ENCODE assay signal across 14 cellular contexts in genomic region chr1:160748182-160748876, GRCh38. TPM values are rescaled to one million over a fixed set of nuclear protein-coding genes. Genes with fewer than 3 reads are reported as not detected.
DNase-seq lines count a peak whose midpoint lies in the region; ATAC-seq, FAIRE-seq and TF ChIP-seq lines count a peak whose summit lies in the region.
"Had no signal": no experiment of that assay in that cellular context is flagged by ENCODE, and none has a peak within 500 bp of the region (broad histone marks: within the 10 kb centered on the region; RNA-seq: fewer than 3 reads in every experiment).

No MANE protein-coding gene starts in this region.

- peaks cover 30 to 78% (median 39%) of the 10 kb centered on the region in 7 donors for H3K4me1 Mint-ChIP-seq in naive thymus-derived CD4-positive, alpha-beta T cell

- H3K27ac ChIP-seq in cardiac muscle cell (no peak overlapping the region), heart left ventricle (no peak overlapping the region), OCI-LY3 (ENCODE audit: low read length) (no peak overlapping the region), H1 (ENCODE audit: low read depth, low read length) (no peak overlapping the region), body of pancreas (no peak overlapping the region)
- H3K27ac ChIP-seq in naive thymus-derived CD4-positive, alpha-beta T cell (ENCODE audit: low read depth, low read length): no peak overlapping the region
- H3K27ac ChIP-seq: BLaER1 treated with 17β-estradiol and CSF1 and Interleukin-3, amounts not matched to agents 10 nM and 100 nM; gastrocnemius medialis; neutrophil had no signal

- DNase-seq in cardiac muscle cell (ENCODE audit: low read depth in 1 of 2, low spot score in 1 of 2) (peak in 1 of 2 donors; percentile 33), heart left ventricle (no peak), H1 (ENCODE audit: low read depth in 1 of 2, low spot score in 2 of 2) (no peak), body of pancreas (no peak), frontal cortex (ENCODE audit: low spot score in 2 of 2) (no peak)
- no peak for DNase-seq in naive thymus-derived CD4-positive, alpha-beta T cell
- DNase-seq in stimulated activated CD4-positive, alpha-beta T cell treated with anti-CD3 and anti-CD28 coated beads, Interleukin-4, amount 100 ng/mL, for 4 hours: no peak
- DNase-seq: activated gamma-delta T cell, gastrocnemius medialis, NCI-H2081 treated with DMSO at 0.1 percent for 48 hours, T-helper 2 cell had no signal

- no peak overlapping the region for H3K4me3 ChIP-seq in cardiac muscle cell
- H3K4me3 ChIP-seq in heart left ventricle: no peak overlapping the region
- H3K4me3 ChIP-seq in OCI-LY3 (ENCODE audit: low read length): no peak overlapping the region
- no peak overlapping the region for H3K4me3 ChIP-seq in H1 (ENCODE audit: extremely low read depth in 1 of 4, insufficient read depth in 2 of 4, low read depth in 3 of 4, low read length in 4 of 4)
- H3K4me3 ChIP-seq in naive thymus-derived CD4-positive, alpha-beta T cell (ENCODE audit: low read length): no peak overlapping the region
- H3K4me3 ChIP-seq in body of pancreas: no peak overlapping the region
- H3K4me3 ChIP-seq: BLaER1 treated with 17β-estradiol and CSF1 and Interleukin-3, amounts not matched to agents 10 nM and 100 nM; gastrocnemius medialis had no signal

- no peak overlapping the region for H4K5ac ChIP-seq in H1 (ENCODE audit: insufficient read length, low read depth, low read length)

- no peak for TF ChIP-seq EP300 in H1 (IDR thresholded peaks at IDR 0.05; ENCODE audit: borderline replicate concordance in 1 of 2, low read depth in 2 of 2, low read length in 2 of 2)

- H3K4me1 ChIP-seq in cardiac muscle cell (ENCODE audit: low read depth) (no peaks in the 10 kb centered on the region), heart left ventricle (peaks cover 0 to 34% (median 0%) of the 10 kb centered on the region in 12 donors), OCI-LY3 (ENCODE audit: low read length) (peaks cover 43% of the 10 kb centered on the region), H1 (replicated peaks in 1 of 4; ENCODE audit: control insufficient read depth in 3 of 4, insufficient read depth in 4 of 4, low read length in 3 of 4) (peaks cover 0 to 5% (median 0%) of the 10 kb centered on the region in 4 experiments; a peak in 2 of 7 replicates), body of pancreas (no peaks in the 10 kb centered on the region)
- peaks cover 20 to 83% of the 10 kb centered on the region in 2 donors for H3K4me1 ChIP-seq in naive thymus-derived CD4-positive, alpha-beta T cell (ENCODE audit: control insufficient read depth in 2 of 2, insufficient read depth in 2 of 2, low read length in 2 of 2)
- H3K4me1 ChIP-seq: gastrocnemius medialis had no signal

- H2AK5ac ChIP-seq in H1 (ENCODE audit: low read depth, low read length): 0 out of 2 replicates have a peak overlapping the region, but pooled peaks have one; percentile 15

- H2BK20ac ChIP-seq in H1 (ENCODE audit: low read length): no peak overlapping the region

- peaks cover 27% of the 10 kb centered on the region for H3K79me2 ChIP-seq in OCI-LY3 (ENCODE audit: low read length)
- no peaks in the 10 kb centered on the region for H3K79me2 ChIP-seq in H1 (ENCODE audit: control insufficient read depth in 1 of 2, insufficient read depth in 2 of 2, low read length in 2 of 2)

- no peak overlapping the region for H2BK5ac ChIP-seq in H1 (ENCODE audit: low read depth, low read length)

- H3K27me3 ChIP-seq in cardiac muscle cell: peaks cover 5% of the 10 kb centered on the region
- peaks cover 0 to 18% (median 0%) of the 10 kb centered on the region in 9 donors for H3K27me3 ChIP-seq in heart left ventricle
- no peaks in the 10 kb centered on the region for H3K27me3 ChIP-seq in OCI-LY3 (ENCODE audit: low read depth, low read length)
- H3K27me3 ChIP-seq in H1 (replicated peaks in 1 of 4; ENCODE audit: control insufficient read depth in 3 of 4, extremely low read depth in 1 of 4, insufficient read depth in 3 of 4, low read length in 3 of 4): no peaks in the 10 kb centered on the region
- H3K27me3 ChIP-seq in naive thymus-derived CD4-positive, alpha-beta T cell (ENCODE audit: control insufficient read depth in 2 of 2, insufficient read depth in 2 of 2, low read length in 2 of 2): no peaks in the 10 kb centered on the region
- H3K27me3 ChIP-seq in body of pancreas: no peaks in the 10 kb centered on the region
- H3K27me3 ChIP-seq: BLaER1 treated with 17β-estradiol and CSF1 and Interleukin-3, amounts not matched to agents 10 nM and 100 nM; gastrocnemius medialis; neutrophil had no signal

- FAIRE-seq in H1 (lab: Jason Lieb, UNC) (peak; percentile 82), frontal cortex (lab: Jason Lieb, UNC) (no peak)

- CTCF ChIA-PET in H1 (lab: Charles Lee; ENCODE audit: partially characterized antibody): interaction anchor here (0.6 to 6.5 kb wide), 20 partner anchors 9 to 247 kb away, joined by 3 to 63 read pairs (median 4); partner anchors contain the start of genes ITLN2 and SLAMF7
- CTCF ChIA-PET in naive thymus-derived CD4-positive, alpha-beta T cell (lab: Charles Lee): interaction anchor here (0.6 to 3.8 kb wide), 4 partner anchors 10 to 824 kb away, joined by 3 to 14 read pairs (median 5); partner anchors contain the start of gene SLAMF7

- H3K79me1 ChIP-seq in H1 (ENCODE audit: low read depth, low read length): no peaks in the 10 kb centered on the region

- no peak for TF ChIP-seq POLR2A in heart left ventricle (IDR thresholded peaks at IDR 0.05)
- no peak for TF ChIP-seq POLR2A in H1 (IDR thresholded peaks at IDR 0.05; ENCODE audit: control extremely low read depth in 1 of 2, low read depth in 2 of 2, low read length in 2 of 2)
- TF ChIP-seq POLR2A in body of pancreas (IDR thresholded peaks at IDR 0.05): no peak

- TF ChIP-seq CTCF in cardiac muscle cell (IDR thresholded peaks at IDR 0.05; ENCODE audit: low read depth, low read length): peak; percentile 23
- peak in 1 of 12 donors; percentile 21 for TF ChIP-seq CTCF in heart left ventricle (IDR thresholded peaks at IDR 0.05)
- TF ChIP-seq CTCF in OCI-LY3 (IDR thresholded peaks at IDR 0.05; ENCODE audit: low read depth, low read length): peak; percentile 69
- peak in 2 of 3 experiments; percentile 34 to 50; a peak in 2 of 4 replicates for TF ChIP-seq CTCF in H1 (IDR thresholded peaks at IDR 0.05; ENCODE audit: control extremely low read depth in 1 of 3, insufficient read depth in 1 of 3, low read depth in 1 of 3, low read length in 3 of 3)
- TF ChIP-seq CTCF in body of pancreas (IDR thresholded peaks at IDR 0.05): peak in 1 of 7 experiments; percentile 15

- TF ChIP-seq RAD21 in H1 (IDR thresholded peaks at IDR 0.05 in 1 of 2, conservative IDR thresholded peaks at IDR 0.05 in 1 of 2; ENCODE audit: low read depth in 2 of 2, low read length in 2 of 2): peak; percentile 29 to 36; a peak in 3 of 4 replicates

- ATAC-seq in heart left ventricle (no peak), body of pancreas (no peak)
- no peak for ATAC-seq in naive thymus-derived CD4-positive, alpha-beta T cell
- ATAC-seq: gastrocnemius medialis had no signal

- no peak overlapping the region for H3K56ac ChIP-seq in H1 (replicated peaks; ENCODE audit: insufficient read length, low read depth, low read length)

- H3K23me2 ChIP-seq in H1 (ENCODE audit: low read depth, low read length): no peaks in the 10 kb centered on the region

- H3K36me3 Mint-ChIP-seq in naive thymus-derived CD4-positive, alpha-beta T cell: peaks cover 0 to 18% (median 0%) of the 10 kb centered on the region in 5 donors

- peak overlapping the region in 1 of 9 donors; percentile 35 for H3K27ac Mint-ChIP-seq in naive thymus-derived CD4-positive, alpha-beta T cell

- POLR2A ChIA-PET in H1 (lab: Charles Lee; ENCODE audit: partially characterized antibody): interaction anchor here (0.9 kb wide), 1 partner anchor 20 kb away, joined by 3 read pairs; no protein-coding TSS in a partner anchor
- POLR2A ChIA-PET in naive thymus-derived CD4-positive, alpha-beta T cell (lab: Charles Lee): no interaction called here

- H3K4me3 Mint-ChIP-seq in naive thymus-derived CD4-positive, alpha-beta T cell: no peak overlapping the region

- intact Hi-C loops in heart left ventricle (cut with DNase I): no loop called here
- intact Hi-C loops in naive thymus-derived CD4-positive, alpha-beta T cell (cut with micrococcal nuclease): no loop called here
- intact Hi-C loops in body of pancreas (cut with DNase I): no loop called here

- H3K14ac ChIP-seq in H1 (ENCODE audit: insufficient read length): no peak overlapping the region

- H3K4me2 ChIP-seq in OCI-LY3 (ENCODE audit: low read length) (no peak overlapping the region), H1 (ENCODE audit: insufficient read depth in 1 of 2, low read depth in 2 of 2, low read length in 2 of 2) (no peak overlapping the region)

- H3K23ac ChIP-seq in H1 (ENCODE audit: insufficient read length): no peak overlapping the region

- H4K91ac ChIP-seq in H1 (replicated peaks; ENCODE audit: insufficient read length, low read length): no peak overlapping the region

- no peak overlapping the region for H4K8ac ChIP-seq in H1 (ENCODE audit: extremely low read depth, insufficient read depth, low read length)

- no peak overlapping the region for H2AFZ ChIP-seq in OCI-LY3 (ENCODE audit: low read depth, low read length)
- H2AFZ ChIP-seq in H1 (ENCODE audit: low read length): no peak overlapping the region

- H2BK15ac ChIP-seq in H1 (ENCODE audit: low read length): peak overlapping the region; percentile 75; the same call in 1 of the 2 replicates

- H2BK120ac ChIP-seq in H1 (replicated peaks; ENCODE audit: low read depth, low read length): no peak overlapping the region

- no peaks in the 10 kb centered on the region for H3K27me3 Mint-ChIP-seq in naive thymus-derived CD4-positive, alpha-beta T cell

- no peaks in the 10 kb centered on the region for H3K9me3 Mint-ChIP-seq in naive thymus-derived CD4-positive, alpha-beta T cell

- no peak overlapping the region for H3K4ac ChIP-seq in H1 (replicated peaks; ENCODE audit: insufficient read length, low read depth, low read length)

- H4K20me1 ChIP-seq in OCI-LY3 (ENCODE audit: insufficient read depth, low read length) (peaks cover 13% of the 10 kb centered on the region; the same call in 1 of the 2 replicates), H1 (replicated peaks in 1 of 2; ENCODE audit: control insufficient read depth in 1 of 2, insufficient read depth in 2 of 2, low read length in 2 of 2) (no peaks in the 10 kb centered on the region)
- H4K20me1 ChIP-seq: BLaER1 treated with 17β-estradiol and CSF1 and Interleukin-3, amounts not matched to agents 10 nM and 100 nM had no signal

- 85 to 91% (median 87%) methylated on average over 10 of the region's 10 CpGs for WGBS in heart left ventricle, 4 donors
- 89% methylated on average over 10 of the region's 10 CpGs; no CpG with 5 or more reads in 1 of the 2 experiments for WGBS in H1 (ENCODE audit: extremely low coverage in 1 of 2, insufficient coverage in 1 of 2, insufficient read length in 1 of 2, insufficient replicate concordance in 2 of 2, low coverage in 1 of 2, low lambda C conversion rate in 2 of 2, missing lambda C conversion rate in 1 of 2), 2 experiments
- 61% methylated on average over 10 of the region's 10 CpGs for WGBS in body of pancreas, 2 donors

- H3K9me3 ChIP-seq in cardiac muscle cell (ENCODE audit: low read depth): no peaks in the 10 kb centered on the region
- H3K9me3 ChIP-seq in heart left ventricle: no peaks in the 10 kb centered on the region
- H3K9me3 ChIP-seq in OCI-LY3 (ENCODE audit: insufficient read depth, low read length): no peaks in the 10 kb centered on the region
- H3K9me3 ChIP-seq in H1 (ENCODE audit: insufficient read depth in 2 of 2, low read depth in 1 of 2, low read length in 1 of 2): no peaks in the 10 kb centered on the region
- H3K9me3 ChIP-seq in naive thymus-derived CD4-positive, alpha-beta T cell (ENCODE audit: control insufficient read depth in 2 of 3, low read length in 3 of 3): no peaks in the 10 kb centered on the region
- no peaks in the 10 kb centered on the region for H3K9me3 ChIP-seq in body of pancreas
- H3K9me3 ChIP-seq: BLaER1 treated with 17β-estradiol and CSF1 and Interleukin-3, amounts not matched to agents 10 nM and 100 nM; gastrocnemius medialis; neutrophil had no signal

- no peak overlapping the region for H3K18ac ChIP-seq in H1 (ENCODE audit: extremely low read depth, low read length)

- peak overlapping the region; percentile 53; the same call in 1 of the 2 replicates for H2BK12ac ChIP-seq in H1 (ENCODE audit: low read depth, low read length)

- H3K9ac ChIP-seq in OCI-LY3 (ENCODE audit: low read length) (no peak overlapping the region), H1 (replicated peaks in 1 of 4; ENCODE audit: extremely low read depth in 1 of 4, low read depth in 3 of 4, low read length in 3 of 4) (no peak overlapping the region)
- H3K9ac ChIP-seq: BLaER1 treated with 17β-estradiol and CSF1 and Interleukin-3, amounts not matched to agents 10 nM and 100 nM had no signal

- no peaks in the 10 kb centered on the region for H3K36me3 ChIP-seq in cardiac muscle cell
- H3K36me3 ChIP-seq in heart left ventricle: peaks cover 0 to 4% (median 0%) of the 10 kb centered on the region in 9 donors
- peaks cover 51% of the 10 kb centered on the region for H3K36me3 ChIP-seq in OCI-LY3 (replicated peaks; ENCODE audit: low read depth, low read length)
- no peaks in the 10 kb centered on the region for H3K36me3 ChIP-seq in H1 (ENCODE audit: control insufficient read depth in 2 of 4, insufficient read depth in 4 of 4, low read length in 3 of 4)
- peaks cover 0 to 21% (median 0%) of the 10 kb centered on the region in 3 experiments for H3K36me3 ChIP-seq in naive thymus-derived CD4-positive, alpha-beta T cell (ENCODE audit: control insufficient read depth in 2 of 3, insufficient read depth in 3 of 3, low read length in 3 of 3)
- no peaks in the 10 kb centered on the region for H3K36me3 ChIP-seq in body of pancreas (replicated peaks in 1 of 2; ENCODE audit: insufficient read depth in 1 of 2, low read depth in 2 of 2)
- H3K36me3 ChIP-seq: gastrocnemius medialis, neutrophil had no signal

RNA-seq across cellular contexts. Expression of gene SLAMF7, which starts 9.3 kb away (rescaled TPM):
- total RNA-seq in cardiac muscle cell: not detected in 2 replicates
- 0.25 TPM in 1 of 2 replicates, not detected in the other for polyA plus RNA-seq in cardiac muscle cell
- total RNA-seq in heart left ventricle: 10 to 100 TPM in 1 of 9 donors, 1 to 10 TPM in 1, under 1 TPM in 3, not detected in 4; 0.27 to 28.0 (median 0.96) TPM
- polyA plus RNA-seq in heart left ventricle: under 1 TPM; 0.21 to 0.23 TPM
- total RNA-seq in H1 (2021; fragmentation: NEBNext Ultra II Directional; extraction: Animal tissue kit (Norgen Biotek cat#: 25700)): not detected in 2 replicates
- polyA plus RNA-seq in H1 (2011; rRNA removed): not detected in 2 replicates
- polyA plus RNA-seq in H1 (2011; cell fraction: cytosol; rRNA removed): not detected
- polyA plus RNA-seq in H1 (2011; cell fraction: nucleus; rRNA removed): not detected
- not detected in 4 replicates for polyA plus RNA-seq in H1 (2012, experiment 1 of 2)
- polyA plus RNA-seq in H1 (2012, experiment 2 of 2): not detected
- not detected for polyA plus RNA-seq in H1 (2013, experiment 1 of 2)
- 0.02 TPM for polyA plus RNA-seq in H1 (2013, experiment 2 of 2)
- not detected in 2 replicates for polyA minus RNA-seq in H1 (2011; rRNA and poly(A)+ RNA removed)
- polyA minus RNA-seq in H1 (2011; cell fraction: cytosol; rRNA and poly(A)+ RNA removed): not detected
- not detected for polyA minus RNA-seq in H1 (2011; cell fraction: nucleus; rRNA and poly(A)+ RNA removed)
- 10 to 100 TPM in 2 of 5 experiments, 1 to 10 TPM in 3; 1.9 to 39.3 (median 7.7) TPM for total RNA-seq in naive thymus-derived CD4-positive, alpha-beta T cell
- polyA plus RNA-seq in naive thymus-derived CD4-positive, alpha-beta T cell: under 1 TPM; 0.21 to 0.52 TPM
- total RNA-seq in body of pancreas: 1 to 10 TPM in 1 of 2 donors, under 1 TPM in 1; 0.26 to 1.3 TPM
- total RNA-seq in frontal cortex: not detected

RNA-seq across cellular contexts. Expression of gene CD48, which starts 36.7 kb away (rescaled TPM):
- total RNA-seq in cardiac muscle cell (not detected in 2 replicates), heart left ventricle (10 to 100 TPM in 1 of 9 donors, 1 to 10 TPM in 3, under 1 TPM in 5; 0.49 to 31.6 (median 0.71) TPM), body of pancreas (1 to 10 TPM; 2.3 to 5.7 TPM), frontal cortex (0.82 TPM)
- polyA plus RNA-seq in cardiac muscle cell (0.26 TPM in 1 of 2 replicates, not detected in the other), heart left ventricle (1 to 10 TPM in 1 of 2 donors, under 1 TPM in 1; 0.53 to 2.4 TPM), H1 (2011; rRNA removed) (0.08 TPM in 1 of 2 replicates, not detected in the other)
- total RNA-seq in H1 (2021; fragmentation: NEBNext Ultra II Directional; extraction: Animal tissue kit (Norgen Biotek cat#: 25700)): not detected in 2 replicates
- polyA plus RNA-seq in H1 (2011; cell fraction: cytosol; rRNA removed): 0.05 TPM
- polyA plus RNA-seq in H1 (2011; cell fraction: nucleus; rRNA removed): not detected
- 0.11 to 0.46 TPM (median 0.28 TPM) in 4 replicates for polyA plus RNA-seq in H1 (2012, experiment 1 of 2)
- not detected for polyA plus RNA-seq in H1 (2012, experiment 2 of 2)
- not detected for polyA plus RNA-seq in H1 (2013, experiment 1 of 2)
- polyA plus RNA-seq in H1 (2013, experiment 2 of 2): not detected
- polyA minus RNA-seq in H1 (2011; rRNA and poly(A)+ RNA removed): not detected in 2 replicates
- not detected for polyA minus RNA-seq in H1 (2011; cell fraction: cytosol; rRNA and poly(A)+ RNA removed)
- not detected for polyA minus RNA-seq in H1 (2011; cell fraction: nucleus; rRNA and poly(A)+ RNA removed)
- total RNA-seq in naive thymus-derived CD4-positive, alpha-beta T cell: 100 to 1,000 TPM; 253 to 438 (median 358) TPM
- polyA plus RNA-seq in naive thymus-derived CD4-positive, alpha-beta T cell: 100 to 1,000 TPM; 200 to 223 TPM

RNA-seq across cellular contexts. Expression of gene LY9, which starts 47.6 kb away (rescaled TPM):
- not detected in 2 replicates for total RNA-seq in cardiac muscle cell
- polyA plus RNA-seq in cardiac muscle cell: not detected in 2 replicates
- 1 to 10 TPM in 1 of 9 donors, under 1 TPM in 4, not detected in 4; 0.06 to 2.5 (median 0.37) TPM for total RNA-seq in heart left ventricle
- under 1 TPM in 1 of 2 donors, not detected in 1; 0.18 TPM for polyA plus RNA-seq in heart left ventricle
- total RNA-seq in H1 (2021; fragmentation: NEBNext Ultra II Directional; extraction: Animal tissue kit (Norgen Biotek cat#: 25700)): not detected in 2 replicates
- polyA plus RNA-seq in H1 (2011; rRNA removed): not detected in 2 replicates
- not detected for polyA plus RNA-seq in H1 (2011; cell fraction: cytosol; rRNA removed)
- not detected for polyA plus RNA-seq in H1 (2011; cell fraction: nucleus; rRNA removed)
- polyA plus RNA-seq in H1 (2012, experiment 1 of 2): not detected in 4 replicates
- not detected for polyA plus RNA-seq in H1 (2012, experiment 2 of 2)
- polyA plus RNA-seq in H1 (2013, experiment 1 of 2): not detected
- polyA plus RNA-seq in H1 (2013, experiment 2 of 2): not detected
- polyA minus RNA-seq in H1 (2011; rRNA and poly(A)+ RNA removed): not detected in 2 replicates
- not detected for polyA minus RNA-seq in H1 (2011; cell fraction: cytosol; rRNA and poly(A)+ RNA removed)
- not detected for polyA minus RNA-seq in H1 (2011; cell fraction: nucleus; rRNA and poly(A)+ RNA removed)
- 100 to 1,000 TPM in 4 of 5 experiments, 1 to 10 TPM in 1; 5.6 to 141 (median 105) TPM for total RNA-seq in naive thymus-derived CD4-positive, alpha-beta T cell
- polyA plus RNA-seq in naive thymus-derived CD4-positive, alpha-beta T cell: 100 to 1,000 TPM; 182 to 225 TPM
- 1 to 10 TPM in 1 of 2 donors, under 1 TPM in 1; 0.33 to 1.6 TPM for total RNA-seq in body of pancreas
- total RNA-seq in frontal cortex: not detected
- total RNA-seq: gastrocnemius medialis had no signal

Comparison
In these comparisons a context has a peak if more than half of its experiments do, and no peak if none do; other contexts are left out.
1. RNA of gene CD48, which starts 36.7 kb away (total RNA-seq): 253 to 438 TPM in naive thymus-derived CD4-positive, alpha-beta T cell; 2.3 to 5.7 TPM in body of pancreas, 0.82 TPM in frontal cortex (single experiment), 0.49 to 31.6 TPM in heart left ventricle, not detected in cardiac muscle cell and not detected in H1; every median in the first group is over 4 times any median in the second.